In genomic region chrX:20968996-20969395, GRCh38 we compare ENCODE assay signal across 19 cellular contexts.
DNase-seq lines count a peak whose midpoint lies in the region; ATAC-seq, FAIRE-seq and TF ChIP-seq lines count a peak whose summit lies in the region.
"Had no signal": no experiment of that assay in that cellular context is flagged by ENCODE, and none has a peak within 500 bp of the region (broad histone marks: within the 10 kb centered on the region; RNA-seq: fewer than 3 reads in every experiment).

No MANE protein-coding gene starts in this region.

- no peaks in the 10 kb centered on the region for H3K9me3 Mint-ChIP-seq in activated T-cell treated with anti-CD3 and anti-CD28 coated beads, Interleukin-2, amount 50 U/mL, for 24 hours
- H3K9me3 Mint-ChIP-seq: activated T-helper 1 cell treated with anti-CD3 and anti-CD28 coated beads, Interleukin-12 subunit alpha, Interleukin-12 subunit beta, Interleukin-2, Interleukin-4 antibody, amounts not matched to agents 30 ng/mL and 10 ng/mL and 1 ng/mL, durations not matched to agents 14 hours and 24 hours and 36 hours had no signal

- H3K27me3 ChIP-seq in psoas muscle (ENCODE audit: insufficient read depth in 3 of 3, low read length in 2 of 3), result no peaks in the 10 kb centered on the region
- H3K27me3 ChIP-seq: hepatocyte, right lobe of liver had no signal

- DNase-seq in NCI-H2227 treated with DMSO at 0.1 percent for 48 hours (lab: John Stamatoyannopoulos, UW), result peak; percentile 15
- no peak for DNase-seq in NCI-H2227 (lab: John Stamatoyannopoulos, UW; ENCODE audit: unreplicated experiment)
- peak; percentile 37 for DNase-seq in SK-MEL-5 (ENCODE audit: low read depth, low spot score)
- DNase-seq in iris pigment epithelial cell (ENCODE audit: low read depth), result peak; percentile 14
- DNase-seq in urothelium cell line (ENCODE audit: low spot score), result peak; percentile 10
- no peak for DNase-seq in activated T-cell treated with anti-CD3 and anti-CD28 coated beads, Interleukin-2, amount 50 U/mL, for 24 hours
- no peak for DNase-seq in psoas muscle
- DNase-seq: CD4-positive, CD25-positive, alpha-beta regulatory T cell; central memory CD4-positive, alpha-beta T cell; effector memory CD4-positive, alpha-beta T cell; NCI-H2107; right lobe of liver; stimulated activated CD4-positive, alpha-beta T cell treated with anti-CD3 and anti-CD28 coated beads, Interleukin-1b, Interleukin-23, amount 100 ng/mL, for 48 hours; T-cell had no signal

- intact Hi-C loops in psoas muscle (cut with DNase I), result no loop called here

- ATAC-seq in psoas muscle, result no peak
- no peak for ATAC-seq in GM18520 (IDR thresholded peaks at IDR 0.05; ENCODE audit: unreplicated experiment)
- ATAC-seq: right lobe of liver, T-cell had no signal

- no peak overlapping the region for H3K27ac ChIP-seq in psoas muscle
- H3K27ac ChIP-seq: hepatocyte, right lobe of liver, RWPE1, VCaP had no signal

- H3K36me3 Mint-ChIP-seq in activated T-cell treated with anti-CD3 and anti-CD28 coated beads, Interleukin-2, amount 50 U/mL, for 24 hours (ENCODE audit: low read depth), result no peaks in the 10 kb centered on the region
- H3K36me3 Mint-ChIP-seq: CD4-positive, CD25-positive, alpha-beta regulatory T cell; T-cell had no signal

- peaks cover 15% of the 10 kb centered on the region for H3K27me3 Mint-ChIP-seq in activated T-cell treated with anti-CD3 and anti-CD28 coated beads, Interleukin-2, amount 50 U/mL, for 24 hours
- H3K27me3 Mint-ChIP-seq: CD4-positive, CD25-positive, alpha-beta regulatory T cell had no signal

- 24 to 44% (median 30%) methylated on average over 2 of the region's 2 CpGs for WGBS in psoas muscle, 3 donors

- TF ChIP-seq CTCF in psoas muscle (IDR thresholded peaks at IDR 0.05), result no peak

- H3K4me3 Mint-ChIP-seq in activated T-cell treated with anti-CD3 and anti-CD28 coated beads, Interleukin-2, amount 50 U/mL, for 24 hours, result no peak overlapping the region
- H3K4me3 Mint-ChIP-seq: activated T-helper 1 cell treated with anti-CD3 and anti-CD28 coated beads, Interleukin-12 subunit alpha, Interleukin-12 subunit beta, Interleukin-2, Interleukin-4 antibody, amounts not matched to agents 30 ng/mL and 10 ng/mL and 1 ng/mL, durations not matched to agents 14 hours and 24 hours and 36 hours; CD4-positive, CD25-positive, alpha-beta regulatory T cell; T-cell had no signal

- FAIRE-seq in urothelium cell line (lab: Jason Lieb, UNC), result no peak

- no peaks in the 10 kb centered on the region for H3K4me1 Mint-ChIP-seq in activated T-cell treated with anti-CD3 and anti-CD28 coated beads, Interleukin-2, amount 50 U/mL, for 24 hours (ENCODE audit: low read depth)
- H3K4me1 Mint-ChIP-seq: CD4-positive, CD25-positive, alpha-beta regulatory T cell; T-cell had no signal

- H3K9me3 ChIP-seq in psoas muscle, result no peaks in the 10 kb centered on the region
- H3K9me3 ChIP-seq: right lobe of liver had no signal

- no peaks in the 10 kb centered on the region for H3K4me1 ChIP-seq in psoas muscle
- H3K4me1 ChIP-seq: right lobe of liver had no signal

- H3K27ac Mint-ChIP-seq in activated T-cell treated with anti-CD3 and anti-CD28 coated beads, Interleukin-2, amount 50 U/mL, for 24 hours, result no peak overlapping the region
- H3K27ac Mint-ChIP-seq: activated T-helper 1 cell treated with anti-CD3 and anti-CD28 coated beads, Interleukin-12 subunit alpha, Interleukin-12 subunit beta, Interleukin-2, Interleukin-4 antibody, amounts not matched to agents 30 ng/mL and 10 ng/mL and 1 ng/mL, durations not matched to agents 14 hours and 24 hours and 36 hours; CD4-positive, CD25-positive, alpha-beta regulatory T cell; T-cell had no signal

- in situ Hi-C loops in SK-MEL-5 (cut with HindIII; ENCODE audit: low pct_unique_long_range_greater_than_20kb, low sequenced_read_pairs), result no loop called here

- H3K4me3 ChIP-seq in psoas muscle, result no peak overlapping the region
- H3K4me3 ChIP-seq: hepatocyte, right lobe of liver had no signal

- H3K36me3 ChIP-seq in psoas muscle (ENCODE audit: insufficient read depth in 1 of 2, low read depth in 1 of 2), result no peaks in the 10 kb centered on the region
- H3K36me3 ChIP-seq: right lobe of liver had no signal

Comparison
In these comparisons a context has a peak if more than half of its experiments do, and no peak if none do; other contexts are left out.
1. DNase-seq: peak in NCI-H2227 treated with DMSO at 0.1 percent for 48 hours (single experiment), SK-MEL-5 (single experiment), iris pigment epithelial cell (single experiment) and urothelium cell line (single experiment); none in NCI-H2227 (single experiment), activated T-cell treated with anti-CD3 and anti-CD28 coated beads, Interleukin-2, amount 50 U/mL, for 24 hours (single experiment) and psoas muscle (0 of 2).